ENCODE assay signal across 8 cellular contexts in genomic region chr3:113287818-113288648, GRCh38.
DNase-seq lines count a peak whose midpoint lies in the region; ATAC-seq and TF ChIP-seq lines count a peak whose summit lies in the region.

No MANE protein-coding gene starts in this region.

- intact Hi-C loops in right lobe of liver (cut with DNase I) = loop anchor here (5.0 to 10.0 kb wide), 2 partner anchors 143 to 236 kb away; no protein-coding TSS in a partner anchor

- peaks cover 0 to 13% (median 0%) of the 10 kb centered on the region in 4 donors for H3K4me1 ChIP-seq in right lobe of liver

- peak; percentile 100 for TF ChIP-seq CTCF in choroid plexus epithelial cell (conservative IDR thresholded peaks at IDR 0.05; ENCODE audit: low read depth, low read length)
- peak; percentile 90 to 99 (median 94) for TF ChIP-seq CTCF in right lobe of liver (IDR thresholded peaks at IDR 0.05)

- ATAC-seq in right lobe of liver (peak; percentile 72 to 78 (median 76)), HG03280 (IDR thresholded peaks at IDR 0.05; ENCODE audit: unreplicated experiment) (no peak)

- no peaks in the 10 kb centered on the region for H3K27me3 ChIP-seq in right lobe of liver

- DNase-seq in activated effector memory CD4-positive, alpha-beta T cell treated with Interleukin-2 at 50 U/mL for 16 hours = peak; percentile 6
- DNase-seq in activated effector memory CD4-positive, alpha-beta T cell treated with anti-CD3 and anti-CD28 coated beads, Interleukin-2, amount 50 U/mL, for 16 hours = no peak
- DNase-seq in NCI-H146 treated with DMSO at 0.1 percent for 48 hours (lab: John Stamatoyannopoulos, UW; ENCODE audit: unreplicated experiment) (peak; percentile 35), T1000 (lab: John Stamatoyannopoulos, UW) (peak; percentile 20), choroid plexus epithelial cell (ENCODE audit: low read depth) (peak; percentile 84), right lobe of liver (no peak)
- DNase-seq in stimulated activated CD8-positive, alpha-beta memory T cell treated with anti-CD3 and anti-CD28 coated beads, Interleukin-15, amount 100 ng/mL, for 24 hours (ENCODE audit: low read depth) = peak; percentile 6

- TF ChIP-seq POLR2A in right lobe of liver (IDR thresholded peaks at IDR 0.05) = no peak

- H3K9me3 ChIP-seq in right lobe of liver = no peaks in the 10 kb centered on the region

- H3K4me3 ChIP-seq in choroid plexus epithelial cell (ENCODE audit: low read depth, low read length) (no peak overlapping the region), right lobe of liver (no peak overlapping the region)

- H3K36me3 ChIP-seq in right lobe of liver = no peaks in the 10 kb centered on the region

- no peak overlapping the region for H3K27ac ChIP-seq in right lobe of liver

- WGBS in right lobe of liver (ENCODE audit: insufficient coverage, low coverage, low lambda C conversion rate, missing lambda C conversion rate) = 49% methylated on average over 5 of the region's 5 CpGs

Comparison
In these comparisons a context has a peak if more than half of its experiments do, and no peak if none do; other contexts are left out.
1. DNase-seq: peak in activated effector memory CD4-positive, alpha-beta T cell treated with Interleukin-2 at 50 U/mL for 16 hours (single experiment), NCI-H146 treated with DMSO at 0.1 percent for 48 hours (single experiment), T1000 (single experiment), choroid plexus epithelial cell (single experiment) and stimulated activated CD8-positive, alpha-beta memory T cell treated with anti-CD3 and anti-CD28 coated beads, Interleukin-15, amount 100 ng/mL, for 24 hours (single experiment); none in activated effector memory CD4-positive, alpha-beta T cell treated with anti-CD3 and anti-CD28 coated beads, Interleukin-2, amount 50 U/mL, for 16 hours (single experiment) and right lobe of liver (0 of 3).